ENCODE assay signal across 9 cellular contexts in genomic region chr4:139950568-139950967, GRCh38.
A peak's percentile ranks its signal among the peaks of the same experiment; 100 is the strongest.
DNase-seq lines count a peak whose midpoint lies in the region; ATAC-seq and TF ChIP-seq lines count a peak whose summit lies in the region.
"Had no signal": no experiment of that assay in that cellular context is flagged by ENCODE, and none has a peak within 500 bp of the region (broad histone marks: within the 10 kb centered on the region; RNA-seq: fewer than 3 reads in every experiment).

No MANE protein-coding gene starts in this region.

- H3K4me2 ChIP-seq in PC-9: no peak overlapping the region

- no peaks in the 10 kb centered on the region for H3K4me1 ChIP-seq in naive thymus-derived CD4-positive, alpha-beta T cell (ENCODE audit: control insufficient read depth in 2 of 2, insufficient read depth in 2 of 2, low read length in 2 of 2)
- 0 out of 2 replicates have a peak, but pooled peaks cover 7% of the 10 kb centered on the region for H3K4me1 ChIP-seq in PC-9 (replicated peaks; ENCODE audit: insufficient read depth)

- no peaks in the 10 kb centered on the region for H3K36me3 ChIP-seq in naive thymus-derived CD4-positive, alpha-beta T cell (ENCODE audit: control insufficient read depth in 2 of 3, insufficient read depth in 3 of 3, low read length in 3 of 3)
- no peaks in the 10 kb centered on the region for H3K36me3 ChIP-seq in PC-9 (ENCODE audit: low read depth)

- POLR2A ChIA-PET in naive thymus-derived CD4-positive, alpha-beta T cell (lab: Charles Lee): no interaction called here
- POLR2A ChIA-PET in PC-9 (lab: Charles Lee; ENCODE audit: unreplicated experiment): no interaction called here

- BruUV-seq in PC-9 (replicated peaks; lab: Mats Ljungman, UMichigan): no TSS peak

- peaks cover 12 to 38% (median 15%) of the 10 kb centered on the region in 7 donors for H3K4me1 Mint-ChIP-seq in naive thymus-derived CD4-positive, alpha-beta T cell

- intact Hi-C loops in naive thymus-derived CD4-positive, alpha-beta T cell (cut with micrococcal nuclease): loop anchor here in 1 of 2 donors (2.0 kb wide), 1 partner anchor 52 kb away; no protein-coding TSS in a partner anchor
- intact Hi-C loops in PC-9 (cut with micrococcal nuclease; ENCODE audit: unreplicated experiment): no loop called here

- no peak overlapping the region for H3K27ac ChIP-seq in naive thymus-derived CD4-positive, alpha-beta T cell (ENCODE audit: low read depth, low read length)
- H3K27ac ChIP-seq in PC-9: no peak overlapping the region

- no peak overlapping the region for H2AFZ ChIP-seq in PC-9

- no peaks in the 10 kb centered on the region for H3F3A ChIP-seq in PC-9 (ENCODE audit: insufficient read depth, low read depth)

- peak overlapping the region in 4 of 10 donors; percentile 4 to 60 (median 36) for H3K4me3 Mint-ChIP-seq in naive thymus-derived CD4-positive, alpha-beta T cell

- no peaks in the 10 kb centered on the region for H4K20me1 ChIP-seq in PC-9 (ENCODE audit: insufficient read depth)

- H3K27me3 Mint-ChIP-seq in naive thymus-derived CD4-positive, alpha-beta T cell: peaks cover 0 to 5% (median 0%) of the 10 kb centered on the region in 5 donors

- peak; percentile 90 for ATAC-seq in HG02884 (IDR thresholded peaks at IDR 0.05; ENCODE audit: unreplicated experiment)
- peak; percentile 67 for ATAC-seq in naive thymus-derived CD4-positive, alpha-beta T cell

- peak; percentile 49 for DNase-seq in activated CD4-positive, alpha-beta T cell treated with anti-CD3 and anti-CD28 coated beads for 48 hours
- DNase-seq in activated CD4-positive, alpha-beta T cell treated with anti-CD3 and anti-CD28 coated beads, Interleukin-2, amount 50 U/mL, for 1 hour: no peak
- peak; percentile 72 for DNase-seq in SIG-M5 treated with dmso at 0.1 percent for 504 hours (lab: John Stamatoyannopoulos, UW; ENCODE audit: unreplicated experiment)
- DNase-seq in naive thymus-derived CD4-positive, alpha-beta T cell: peak in 1 of 9 donors; percentile 59
- no peak for DNase-seq in SK-N-DZ (ENCODE audit: low spot score)
- DNase-seq in amniotic stem cell (lab: John Stamatoyannopoulos, UW): no peak
- no peak for DNase-seq in PC-9
- DNase-seq: naive B cell had no signal

- H3K9me3 Mint-ChIP-seq in naive thymus-derived CD4-positive, alpha-beta T cell: peaks cover 0 to 5% (median 0%) of the 10 kb centered on the region in 11 donors

- CTCF ChIA-PET in naive thymus-derived CD4-positive, alpha-beta T cell (lab: Charles Lee): no interaction called here
- CTCF ChIA-PET in PC-9 (lab: Charles Lee): no interaction called here

- H3K9me3 ChIP-seq in naive thymus-derived CD4-positive, alpha-beta T cell (ENCODE audit: control insufficient read depth in 2 of 3, low read length in 3 of 3): no peaks in the 10 kb centered on the region
- H3K9me3 ChIP-seq in PC-9 (ENCODE audit: insufficient read depth, low read depth): no peaks in the 10 kb centered on the region

- no peak overlapping the region for H3K4me3 ChIP-seq in naive thymus-derived CD4-positive, alpha-beta T cell (ENCODE audit: low read length)
- H3K4me3 ChIP-seq in PC-9: no peak overlapping the region

- H3K9me2 ChIP-seq in PC-9 (ENCODE audit: insufficient read depth): no peaks in the 10 kb centered on the region

- peak overlapping the region in 4 of 9 donors; percentile 3 to 80 (median 20) for H3K27ac Mint-ChIP-seq in naive thymus-derived CD4-positive, alpha-beta T cell

- peaks cover 0 to 9% (median 3%) of the 10 kb centered on the region in 5 donors for H3K36me3 Mint-ChIP-seq in naive thymus-derived CD4-positive, alpha-beta T cell

- TF ChIP-seq CTCF in PC-9 (conservative IDR thresholded peaks at IDR 0.05): no peak

- no peaks in the 10 kb centered on the region for H3K27me3 ChIP-seq in naive thymus-derived CD4-positive, alpha-beta T cell (ENCODE audit: control insufficient read depth in 2 of 2, insufficient read depth in 2 of 2, low read length in 2 of 2)
- no peaks in the 10 kb centered on the region for H3K27me3 ChIP-seq in PC-9 (ENCODE audit: insufficient read depth, low read depth)

- no peaks in the 10 kb centered on the region; the same call in 1 of the 2 replicates for H3K79me2 ChIP-seq in PC-9 (ENCODE audit: low read depth)

Comparison
In these comparisons a context has a peak if more than half of its experiments do, and no peak if none do; other contexts are left out.
1. DNase-seq: peak in activated CD4-positive, alpha-beta T cell treated with anti-CD3 and anti-CD28 coated beads for 48 hours (single experiment) and SIG-M5 treated with dmso at 0.1 percent for 504 hours (single experiment); none in activated CD4-positive, alpha-beta T cell treated with anti-CD3 and anti-CD28 coated beads, Interleukin-2, amount 50 U/mL, for 1 hour (single experiment), SK-N-DZ (single experiment), amniotic stem cell (single experiment) and PC-9 (0 of 2).